2 cellular contexts compared by ENCODE assay signal in genomic region chr11:96156379-96156722, GRCh38.
TF ChIP-seq lines count a peak whose summit lies in the region.

No MANE protein-coding gene starts in this region.

TF ChIP-seq in SK-N-SH, 30 proteins besides CTCF, POLR2A, EP300 and RAD21 (continued from another document):
- no peak for TF ChIP-seq IRF3 (IDR thresholded peaks at IDR 0.05; ENCODE audit: low read depth, low read length)

TF ChIP-seq in GM12878, 131 proteins besides CTCF, POLR2A, EP300 and RAD21 (continued from another document):
- TF ChIP-seq ELK1 (IDR thresholded peaks at IDR 0.05; ENCODE audit: low read depth, low read length) (no peak), RUNX3 (IDR thresholded peaks at IDR 0.05; ENCODE audit: low read length) (no peak), MYB (IDR thresholded peaks at IDR 0.05; ENCODE audit: borderline replicate concordance, low read depth, low read length) (no peak), SMC3 (IDR thresholded peaks at IDR 0.05; ENCODE audit: borderline replicate concordance, low read length) (0 out of 2 replicates have a peak, but pooled peaks have one; percentile 2), RCOR1 (conservative IDR thresholded peaks at IDR 0.05; ENCODE audit: low read depth, low read length) (0 out of 2 replicates have a peak, but pooled peaks have one; percentile 36), CHD1 (IDR thresholded peaks at IDR 0.05; ENCODE audit: low read depth, low read length) (no peak), PML (IDR thresholded peaks at IDR 0.05; ENCODE audit: low read length) (no peak), BCL3 (IDR thresholded peaks at IDR 0.05; ENCODE audit: borderline replicate concordance, insufficient read depth, low read depth, low read length, poor library complexity, severe bottlenecking) (no peak), ATF7 (IDR thresholded peaks at IDR 0.05; ENCODE audit: low read depth) (no peak), E4F1 (IDR thresholded peaks at IDR 0.05; ENCODE audit: borderline replicate concordance, partially characterized antibody) (no peak), USF1 (IDR thresholded peaks at IDR 0.05; ENCODE audit: borderline replicate concordance, extremely low read length, insufficient read depth, low read depth, low read length) (no peak), MTA3 (IDR thresholded peaks at IDR 0.05; ENCODE audit: borderline replicate concordance, low read length) (peak; percentile 33; the same call in 1 of the 2 replicates), IKZF2 (IDR thresholded peaks at IDR 0.05) (peak in 1 of 2 experiments; percentile 20; a peak in 2 of 4 replicates), RELB (IDR thresholded peaks at IDR 0.05; ENCODE audit: low read depth) (no peak), JUND (IDR thresholded peaks at IDR 0.05; ENCODE audit: low read depth, low read length) (no peak), STAT1 (conservative IDR thresholded peaks at IDR 0.05) (no peak), NFXL1 (IDR thresholded peaks at IDR 0.05; ENCODE audit: borderline replicate concordance) (no peak), IKZF1 (conservative IDR thresholded peaks at IDR 0.05) (peak; percentile 9), TARDBP (IDR thresholded peaks at IDR 0.05; ENCODE audit: borderline replicate concordance) (no peak), YY1 (IDR thresholded peaks at IDR 0.05; ENCODE audit: low read depth, low read length) (peak; percentile 41; the same call in 1 of the 2 replicates), KDM1A (IDR thresholded peaks at IDR 0.05; ENCODE audit: borderline replicate concordance) (no peak)
